In genomic region chr21:33067045-33067444, GRCh38 we compare ENCODE assay signal across 17 cellular contexts. TPM values are rescaled to one million over a fixed set of nuclear protein-coding genes. Genes with fewer than 3 reads are reported as not detected.
DNase-seq lines count a peak whose midpoint lies in the region; TF ChIP-seq lines count a peak whose summit lies in the region.
"Had no signal": no experiment of that assay in that cellular context is flagged by ENCODE, and none has a peak within 500 bp of the region (broad histone marks: within the 10 kb centered on the region; RNA-seq: fewer than 3 reads in every experiment).

No MANE protein-coding gene starts in this region.

- DNase-seq in Ammon's horn (ENCODE audit: low spot score) (peak; percentile 22), HL-60 (ENCODE audit: low read depth in 1 of 2, low spot score in 1 of 2) (no peak), SJCRH30 (peak; percentile 86), myocyte (ENCODE audit: low read depth) (peak; percentile 88), Peyer's patch (no peak), NCI-H748 treated with DMSO at 0.1 percent for 48 hours (lab: John Stamatoyannopoulos, UW) (no peak), adrenal gland (no peak), DMS53 treated with DMSO at 0.1 percent for 48 hours (lab: John Stamatoyannopoulos, UW; ENCODE audit: unreplicated experiment) (no peak)
- DNase-seq: 8988T; Caco-2; CD8-positive, alpha-beta T cell; DMS79; GOT3 had no signal

- WGBS in adrenal gland, 4 donors, result 82 to 88% methylated on average over 7 of the region's 7 CpGs; no CpG with 5 or more reads in 2 of the 4 donors

- TF ChIP-seq CTCF in HL-60 (IDR thresholded peaks at IDR 0.05; ENCODE audit: insufficient read depth, low read length) (no peak), Peyer's patch (IDR thresholded peaks at IDR 0.05) (no peak), adrenal gland (IDR thresholded peaks at IDR 0.05) (no peak)

- H3K27ac ChIP-seq in HL-60 (replicated peaks) (peak overlapping the region; percentile 71), SJCRH30 (peak overlapping the region; percentile 78), Peyer's patch (no peak overlapping the region), adrenal gland (no peak overlapping the region)
- H3K27ac ChIP-seq: C4-2B had no signal

- peaks cover 27% of the 10 kb centered on the region for H3K4me1 ChIP-seq in SJCRH30
- peaks cover 0 to 22% (median 6%) of the 10 kb centered on the region in 4 donors for H3K4me1 ChIP-seq in Peyer's patch
- H3K4me1 ChIP-seq in adrenal gland (replicated peaks in 1 of 2), result peaks cover 11 to 13% of the 10 kb centered on the region in 2 donors
- H3K4me1 ChIP-seq: Caco-2, HAP-1 had no signal

- H3K36me3 ChIP-seq in SJCRH30, result no peaks in the 10 kb centered on the region
- no peaks in the 10 kb centered on the region for H3K36me3 ChIP-seq in Peyer's patch
- H3K36me3 ChIP-seq in adrenal gland (replicated peaks in 1 of 2), result no peaks in the 10 kb centered on the region
- H3K36me3 ChIP-seq: HAP-1 had no signal

- TF ChIP-seq POLR2A in Peyer's patch (IDR thresholded peaks at IDR 0.05) (no peak), adrenal gland (IDR thresholded peaks at IDR 0.05) (no peak)

- H3K27me3 ChIP-seq in HL-60 (ENCODE audit: insufficient read depth, poor library complexity, severe bottlenecking) (no peaks in the 10 kb centered on the region), SJCRH30 (no peaks in the 10 kb centered on the region), Peyer's patch (peaks cover 0 to 25% of the 10 kb centered on the region in 2 donors), adrenal gland (peaks cover 69% of the 10 kb centered on the region)

- intact Hi-C loops in adrenal gland (cut with DNase I), result no loop called here

- H3K4me3 ChIP-seq in HL-60 (replicated peaks; ENCODE audit: insufficient read depth, low read length), result no peak overlapping the region
- H3K4me3 ChIP-seq in SJCRH30, result no peak overlapping the region
- no peak overlapping the region for H3K4me3 ChIP-seq in Peyer's patch
- no peak overlapping the region for H3K4me3 ChIP-seq in adrenal gland
- H3K4me3 ChIP-seq: GM12878, HAP-1 had no signal

- H3K9me3 ChIP-seq in SJCRH30 (replicated peaks), result peaks cover 5% of the 10 kb centered on the region
- peaks cover 0 to 11% (median 3%) of the 10 kb centered on the region in 4 donors for H3K9me3 ChIP-seq in Peyer's patch
- H3K9me3 ChIP-seq in adrenal gland (replicated peaks in 1 of 3), result no peaks in the 10 kb centered on the region
- H3K9me3 ChIP-seq: HAP-1 had no signal

RNA-seq across cellular contexts. Expression of gene OLIG1, which starts 2.9 kb away (rescaled TPM):
- total RNA-seq in SJCRH30 (2014; rRNA removed; shearing (Covaris generic)), result 2.9 and 3.3 TPM in 2 replicates
- total RNA-seq in myocyte (not detected in 2 replicates), Peyer's patch (not detected), adrenal gland (under 1 TPM in 1 of 8 donors, not detected in 7; 0.50 TPM)
- not detected for polyA plus RNA-seq in myocyte (2012)
- 1 to 10 TPM in 1 of 3 donors, not detected in 2; 1.8 TPM for polyA plus RNA-seq in adrenal gland
- total RNA-seq: Caco-2; CD8-positive, alpha-beta T cell; G401; GM12878 had no signal
- polyA plus RNA-seq: GM12878 had no signal

RNA-seq across cellular contexts. Expression of gene OLIG2, which starts 41.3 kb away (rescaled TPM):
- total RNA-seq in SJCRH30 (2014; rRNA removed; shearing (Covaris generic)), result 15.9 and 17.2 TPM in 2 replicates
- total RNA-seq in myocyte (not detected in 2 replicates), Peyer's patch (not detected), adrenal gland (not detected)
- polyA plus RNA-seq in myocyte (2012), result not detected
- under 1 TPM in 1 of 3 donors, not detected in 2; 0.16 TPM for polyA plus RNA-seq in adrenal gland
- total RNA-seq: Caco-2; CD8-positive, alpha-beta T cell; G401; GM12878 had no signal
- polyA plus RNA-seq: GM12878 had no signal

Comparison
In these comparisons a context has a peak if more than half of its experiments do, and no peak if none do; other contexts are left out.
1. DNase-seq: peak in Ammon's horn (single experiment), SJCRH30 (2 of 2) and myocyte (single experiment); none in HL-60 (0 of 2), Peyer's patch (0 of 3), NCI-H748 treated with DMSO at 0.1 percent for 48 hours (single experiment), adrenal gland (0 of 7) and DMS53 treated with DMSO at 0.1 percent for 48 hours (single experiment).
2. H3K27ac ChIP-seq: peak in HL-60 (single experiment) and SJCRH30 (single experiment); none in Peyer's patch (0 of 4) and adrenal gland (0 of 5).
3. RNA of gene OLIG2, which starts 41.3 kb away (total RNA-seq): 15.9 to 17.2 TPM in SJCRH30; not detected in myocyte, not detected in Peyer's patch and not detected in adrenal gland; every median in the first group is over 10 times any median in the second.